In genomic region chr6:15885624-15886023, GRCh38 we compare ENCODE assay signal across 32 cellular contexts.
"Had no signal": no experiment of that assay in that cellular context is flagged by ENCODE, and none has a peak within 500 bp of the region (broad histone marks: within the 10 kb centered on the region; RNA-seq: fewer than 3 reads in every experiment).

No MANE protein-coding gene starts in this region.

- H3K9ac ChIP-seq: parathyroid adenoma had no signal

- H3K79me2 ChIP-seq: parathyroid adenoma had no signal

- FAIRE-seq: endothelial cell of umbilical vein, urothelium cell line had no signal

- H3K27me3 ChIP-seq: colonic mucosa, esophagus muscularis mucosa, foreskin keratinocyte, heart right ventricle, sigmoid colon, testis, tibial artery had no signal

- H3K36me3 Mint-ChIP-seq: immature natural killer cell; mesothelial cell of epicardium; natural killer cell treated with Interleukin-12 subunit alpha and Interleukin-12 subunit beta and Interleukin-15 and Interleukin-18, amount 100 ng/mL, for 72 hours; stimulated activated effector memory CD8-positive, alpha-beta T cell treated with anti-CD3 and anti-CD28 coated beads, Interleukin-12 subunit alpha, Interleukin-12 subunit beta, amount 100 ng/mL, for 72 hours; type B pancreatic cell had no signal

- H3K27ac Mint-ChIP-seq: mesothelial cell of epicardium; natural killer cell treated with Interleukin-12 subunit alpha and Interleukin-12 subunit beta and Interleukin-15 and Interleukin-18, amount 100 ng/mL, for 72 hours; progenitor cell of endocrine pancreas; stimulated activated effector memory CD8-positive, alpha-beta T cell treated with anti-CD3 and anti-CD28 coated beads, Interleukin-12 subunit alpha, Interleukin-12 subunit beta, amount 100 ng/mL, for 72 hours; type B pancreatic cell had no signal

- DNase-seq: colonic mucosa; dermis blood vessel endothelial cell; effector memory CD4-positive, alpha-beta T cell; foreskin keratinocyte; glutamatergic neuron; heart right ventricle; hippocampal formation; immature natural killer cell; islet precursor cell; kidney glomerular epithelial cell; left ventricle myocardium superior; lower lobe of right lung; mucosa of descending colon; naive B cell; right cardiac atrium; sigmoid colon; stimulated activated CD4-positive, alpha-beta T cell treated with anti-CD3 and anti-CD28 coated beads, Interleukin-2, amount 100 ng/mL, for 24 hours; stimulated activated CD4-positive, alpha-beta T cell treated with anti-CD3 and anti-CD28 coated beads, Interleukin-4, amount 100 ng/mL, for 24 hours; stimulated activated naive CD8-positive, alpha-beta T cell treated with anti-CD3 and anti-CD28 coated beads, Interleukin-15, Interleukin-2, amounts not matched to agents 100 U/mL and 50 U/mL, for 24 hours; substantia nigra; testis; tibial artery had no signal

- H3K4me3 ChIP-seq: colonic mucosa, esophagus muscularis mucosa, heart right ventricle, lower lobe of right lung, mucosa of descending colon, sigmoid colon, testis, tibial artery had no signal

- H3K27ac ChIP-seq: colonic mucosa, esophagus muscularis mucosa, foreskin keratinocyte, heart right ventricle, lower lobe of right lung, parathyroid adenoma, sigmoid colon, testis, tibial artery had no signal

- H3K4me1 Mint-ChIP-seq: neural crest cell had no signal

- H3K27me3 Mint-ChIP-seq: naive B cell; natural killer cell treated with Interleukin-12 subunit alpha and Interleukin-12 subunit beta and Interleukin-15 and Interleukin-18, amount 100 ng/mL, for 72 hours; type B pancreatic cell had no signal

- H3K36me3 ChIP-seq: colonic mucosa, esophagus muscularis mucosa, heart right ventricle, lower lobe of right lung, sigmoid colon, tibial artery had no signal

- H3K4me3 Mint-ChIP-seq: immature natural killer cell; mesothelial cell of epicardium; natural killer cell treated with Interleukin-12 subunit alpha and Interleukin-12 subunit beta and Interleukin-15 and Interleukin-18, amount 100 ng/mL, for 72 hours; neural crest cell; stimulated activated effector memory CD8-positive, alpha-beta T cell treated with anti-CD3 and anti-CD28 coated beads, Interleukin-12 subunit alpha, Interleukin-12 subunit beta, amount 100 ng/mL, for 72 hours; type B pancreatic cell had no signal

- H3K9me3 ChIP-seq: colonic mucosa, esophagus muscularis mucosa, heart right ventricle, lower lobe of right lung, mucosa of descending colon, sigmoid colon, testis, tibial artery had no signal

- H3K4me1 ChIP-seq: colonic mucosa, parathyroid adenoma, sigmoid colon, tibial artery had no signal

- H2AFZ ChIP-seq: parathyroid adenoma had no signal

- ATAC-seq: foreskin keratinocyte; heart right ventricle; left ventricle myocardium superior; lower lobe of right lung; mucosa of descending colon; natural killer cell treated with Interleukin-12 subunit alpha and Interleukin-12 subunit beta and Interleukin-15 and Interleukin-18, amount 100 ng/mL, for 72 hours; right cardiac atrium; stimulated activated effector memory CD8-positive, alpha-beta T cell treated with anti-CD3 and anti-CD28 coated beads, Interleukin-12 subunit alpha, Interleukin-12 subunit beta, amount 100 ng/mL, for 72 hours; stimulated activated naive CD8-positive, alpha-beta T cell treated with anti-CD3 and anti-CD28 coated beads, Interleukin-15, Interleukin-2, amounts not matched to agents 100 U/mL and 50 U/mL, for 24 hours had no signal

- H3K9me3 Mint-ChIP-seq: immature natural killer cell; natural killer cell treated with Interleukin-12 subunit alpha and Interleukin-12 subunit beta and Interleukin-15 and Interleukin-18, amount 100 ng/mL, for 72 hours; neural crest cell; stimulated activated effector memory CD8-positive, alpha-beta T cell treated with anti-CD3 and anti-CD28 coated beads, Interleukin-12 subunit alpha, Interleukin-12 subunit beta, amount 100 ng/mL, for 72 hours; type B pancreatic cell had no signal
